Comparison of ENCODE assay signal across 20 cellular contexts in the genomic region with DNA sequence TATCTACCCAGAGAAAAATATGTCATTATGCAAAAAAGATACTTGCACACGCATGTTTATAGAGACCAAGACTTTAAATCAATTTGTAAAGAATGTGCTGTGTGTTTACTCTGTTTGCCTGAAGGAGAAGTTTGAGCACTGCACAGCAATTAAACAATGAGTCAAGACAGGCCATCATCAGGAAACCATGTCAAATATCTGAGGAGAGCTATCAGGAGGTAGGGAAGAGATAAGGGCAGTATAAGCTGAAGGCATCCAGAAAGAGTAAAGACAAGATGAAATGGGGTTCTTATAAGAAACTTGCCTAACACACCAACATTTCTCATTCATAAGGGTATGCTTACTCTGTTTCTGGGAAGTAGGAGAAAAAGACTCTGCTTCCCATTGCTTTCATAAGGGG.
A peak's percentile ranks its signal among the peaks of the same experiment; 100 is the strongest.
DNase-seq lines count a peak whose midpoint lies in the region; ATAC-seq lines count a peak whose summit lies in the region.
"Had no signal": no experiment of that assay in that cellular context is flagged by ENCODE, and none has a peak within 500 bp of the region (broad histone marks: within the 10 kb centered on the region; RNA-seq: fewer than 3 reads in every experiment).

No MANE protein-coding gene starts in this region.

- intact Hi-C loops in activated naive CD4-positive, alpha-beta T cell treated with anti-CD3 and anti-CD28 coated beads for 36 hours (cut with micrococcal nuclease) = loop anchor here (10.0 kb wide), 2 partner anchors 1059 to 1099 kb away; partner anchors contain the start of gene FYB1
- intact Hi-C loops in Right ventricle myocardium superior (cut with DNase I) = no loop called here

- H3K36me3 Mint-ChIP-seq in activated naive CD4-positive, alpha-beta T cell treated with anti-CD3 and anti-CD28 coated beads for 36 hours (ENCODE audit: low read depth) = no peaks in the 10 kb centered on the region
- peaks cover 6 to 57% of the 10 kb centered on the region in 2 donors for H3K36me3 Mint-ChIP-seq in activated naive CD4-positive, alpha-beta T cell treated with anti-CD3 and anti-CD28 coated beads, Interleukin-2, amount 50 U/mL, for 72 hours
- H3K36me3 Mint-ChIP-seq: CD8-positive, alpha-beta T cell; IgD-negative memory B cell had no signal

- CTCF ChIA-PET in activated naive CD4-positive, alpha-beta T cell treated with anti-CD3 and anti-CD28 coated beads for 36 hours (lab: Charles Lee) = interaction anchor here (0.8 to 0.9 kb wide), 2 partner anchors 70 to 128 kb away, joined by 3 to 4 read pairs; no protein-coding TSS in a partner anchor

- no peak for DNase-seq in activated naive CD4-positive, alpha-beta T cell treated with anti-CD3 and anti-CD28 coated beads for 36 hours
- DNase-seq in activated naive CD4-positive, alpha-beta T cell treated with anti-CD3 and anti-CD28 coated beads, Interleukin-2, amount 50 U/mL, for 72 hours (ENCODE audit: low spot score in 2 of 2) = no peak
- peak; percentile 76 for DNase-seq in NCI-H226
- peak; percentile 5 for DNase-seq in fibroblast of peridontal ligament (ENCODE audit: extremely low read depth)
- DNase-seq in substantia nigra (lab: John Stamatoyannopoulos, UW) = no peak
- no peak for DNase-seq in Right ventricle myocardium superior
- DNase-seq in DMS79 (lab: John Stamatoyannopoulos, UW) = no peak
- DNase-seq in cerebellar nuclear complex (lab: John Stamatoyannopoulos, UW) = no peak
- DNase-seq: CD8-positive, alpha-beta T cell; DMS79 treated with DMSO at 0.1 percent for 48 hours; H7; Kasumi-1; NCI-H1105; NCI-H1694 treated with DMSO at 0.1 percent for 48 hours; NCI-H2107; NCI-H345; NCI-H69; SIG-M5 had no signal

- no peak overlapping the region for H3K4me3 Mint-ChIP-seq in activated naive CD4-positive, alpha-beta T cell treated with anti-CD3 and anti-CD28 coated beads for 36 hours
- H3K4me3 Mint-ChIP-seq: CD8-positive, alpha-beta T cell; IgD-negative memory B cell had no signal

- no peaks in the 10 kb centered on the region for H3K9me3 Mint-ChIP-seq in activated naive CD4-positive, alpha-beta T cell treated with anti-CD3 and anti-CD28 coated beads for 36 hours
- peaks cover 4 to 5% of the 10 kb centered on the region in 2 donors for H3K9me3 Mint-ChIP-seq in activated naive CD4-positive, alpha-beta T cell treated with anti-CD3 and anti-CD28 coated beads, Interleukin-2, amount 50 U/mL, for 72 hours
- H3K9me3 Mint-ChIP-seq: CD8-positive, alpha-beta T cell had no signal

- H3K4me1 Mint-ChIP-seq in activated naive CD4-positive, alpha-beta T cell treated with anti-CD3 and anti-CD28 coated beads for 36 hours (ENCODE audit: low read depth) = peaks cover 89% of the 10 kb centered on the region

- no peaks in the 10 kb centered on the region for H3K27me3 Mint-ChIP-seq in activated naive CD4-positive, alpha-beta T cell treated with anti-CD3 and anti-CD28 coated beads for 36 hours (ENCODE audit: low read depth)
- H3K27me3 Mint-ChIP-seq: IgD-negative memory B cell had no signal

- no peak overlapping the region for H3K27ac ChIP-seq in substantia nigra (ENCODE audit: low read depth, low read length, poor library complexity, severe bottlenecking)
- H3K27ac ChIP-seq: BLaER1 had no signal

- ATAC-seq in activated naive CD4-positive, alpha-beta T cell treated with anti-CD3 and anti-CD28 coated beads, Interleukin-2, amount 50 U/mL, for 72 hours = no peak
- no peak for ATAC-seq in Right ventricle myocardium superior (ENCODE audit: poor library complexity)
- ATAC-seq: CD8-positive, alpha-beta T cell had no signal

- peak overlapping the region; percentile 43 for H3K27ac Mint-ChIP-seq in activated naive CD4-positive, alpha-beta T cell treated with anti-CD3 and anti-CD28 coated beads for 36 hours
- no peak overlapping the region for H3K27ac Mint-ChIP-seq in activated naive CD4-positive, alpha-beta T cell treated with anti-CD3 and anti-CD28 coated beads, Interleukin-2, amount 50 U/mL, for 72 hours
- H3K27ac Mint-ChIP-seq: CD8-positive, alpha-beta T cell; IgD-negative memory B cell had no signal

Comparison
In these comparisons a context has a peak if more than half of its experiments do, and no peak if none do; other contexts are left out.
1. DNase-seq: peak in NCI-H226 (single experiment) and fibroblast of peridontal ligament (single experiment); none in activated naive CD4-positive, alpha-beta T cell treated with anti-CD3 and anti-CD28 coated beads for 36 hours (single experiment), activated naive CD4-positive, alpha-beta T cell treated with anti-CD3 and anti-CD28 coated beads, Interleukin-2, amount 50 U/mL, for 72 hours (0 of 2), substantia nigra (0 of 49), Right ventricle myocardium superior (single experiment), DMS79 (single experiment) and cerebellar nuclear complex (0 of 2).